ENCODE assay signal across 12 cellular contexts in the genomic region with DNA sequence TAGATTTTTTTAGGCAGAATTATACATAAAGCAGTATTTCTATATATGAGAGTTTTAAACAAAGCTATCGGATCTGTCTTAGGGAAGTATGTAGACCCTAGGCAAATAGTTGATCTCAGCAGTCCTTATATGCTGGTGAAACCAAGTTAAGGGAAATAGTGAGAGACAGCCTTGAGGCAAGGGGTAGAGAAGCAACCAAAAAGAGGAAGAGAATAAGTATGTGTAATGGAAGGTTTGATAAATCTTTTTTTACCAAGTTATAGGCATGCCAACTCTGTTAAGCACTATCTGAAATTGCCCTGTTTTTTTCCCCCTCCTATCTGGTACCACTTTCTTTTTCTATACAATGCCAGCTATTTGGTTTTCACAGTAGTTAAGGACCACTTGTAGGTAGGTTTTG. TPM values are rescaled to one million over a fixed set of nuclear protein-coding genes. Genes with fewer than 3 reads are reported as not detected.
DNase-seq lines count a peak whose midpoint lies in the region; ATAC-seq and TF ChIP-seq lines count a peak whose summit lies in the region.
"Had no signal": no experiment of that assay in that cellular context is flagged by ENCODE, and none has a peak within 500 bp of the region (broad histone marks: within the 10 kb centered on the region; RNA-seq: fewer than 3 reads in every experiment).

No MANE protein-coding gene starts in this region.

- H3K27me3 ChIP-seq in WERI-Rb-1 (ENCODE audit: insufficient read depth, low read depth, severe bottlenecking), result no peaks in the 10 kb centered on the region

- peaks cover 8% of the 10 kb centered on the region for H3K4me1 Mint-ChIP-seq in memory B cell
- peaks cover 2 to 28% of the 10 kb centered on the region in 2 donors for H3K4me1 Mint-ChIP-seq in natural killer cell treated with Interleukin-12 subunit alpha and Interleukin-12 subunit beta and Interleukin-15 and Interleukin-18, amount 100 ng/mL, for 72 hours (ENCODE audit: low read depth in 2 of 2)

- H3K27me3 Mint-ChIP-seq in memory B cell, result no peaks in the 10 kb centered on the region
- H3K27me3 Mint-ChIP-seq in natural killer cell treated with Interleukin-12 subunit alpha and Interleukin-12 subunit beta and Interleukin-15 and Interleukin-18, amount 100 ng/mL, for 72 hours, result peaks cover 0 to 6% of the 10 kb centered on the region in 2 donors

- H3K36me3 ChIP-seq in WERI-Rb-1, result no peaks in the 10 kb centered on the region

- H3K27ac ChIP-seq in WERI-Rb-1, result no peak overlapping the region

- no peaks in the 10 kb centered on the region for H3K9me3 ChIP-seq in WERI-Rb-1 (ENCODE audit: severe bottlenecking)

- DNase-seq in Kasumi-1 (lab: John Stamatoyannopoulos, UW), result peak; percentile 64 to 67
- no peak for DNase-seq in memory B cell (ENCODE audit: low spot score in 2 of 2)
- no peak for DNase-seq in cortex of kidney (lab: John Stamatoyannopoulos, UW)
- DNase-seq in natural killer cell treated with Interleukin-12 subunit alpha and Interleukin-12 subunit beta and Interleukin-15 and Interleukin-18, amount 100 ng/mL, for 72 hours (ENCODE audit: low spot score), result no peak
- no peak for DNase-seq in WERI-Rb-1
- DNase-seq: activated T-cell treated with anti-CD3 and anti-CD28 coated beads, Interleukin-2, amount 50 U/mL, for 1 hour; NCI-H1092 treated with DMSO at 0.1 percent for 48 hours; PC-3; T1000 had no signal

- H3K9me3 Mint-ChIP-seq in memory B cell, result no peaks in the 10 kb centered on the region
- no peaks in the 10 kb centered on the region for H3K9me3 Mint-ChIP-seq in natural killer cell treated with Interleukin-12 subunit alpha and Interleukin-12 subunit beta and Interleukin-15 and Interleukin-18, amount 100 ng/mL, for 72 hours
- H3K9me3 Mint-ChIP-seq: stimulated activated effector memory CD8-positive, alpha-beta T cell treated with anti-CD3 and anti-CD28 coated beads, Interleukin-12 subunit alpha, Interleukin-12 subunit beta, amount 100 ng/mL, for 72 hours had no signal

- H3K27ac Mint-ChIP-seq in memory B cell, result no peak overlapping the region
- H3K27ac Mint-ChIP-seq in natural killer cell treated with Interleukin-12 subunit alpha and Interleukin-12 subunit beta and Interleukin-15 and Interleukin-18, amount 100 ng/mL, for 72 hours, result no peak overlapping the region
- H3K27ac Mint-ChIP-seq: stimulated activated effector memory CD8-positive, alpha-beta T cell treated with anti-CD3 and anti-CD28 coated beads, Interleukin-12 subunit alpha, Interleukin-12 subunit beta, amount 100 ng/mL, for 72 hours had no signal

- H3K36me3 Mint-ChIP-seq in memory B cell, result no peaks in the 10 kb centered on the region
- no peaks in the 10 kb centered on the region for H3K36me3 Mint-ChIP-seq in natural killer cell treated with Interleukin-12 subunit alpha and Interleukin-12 subunit beta and Interleukin-15 and Interleukin-18, amount 100 ng/mL, for 72 hours
- H3K36me3 Mint-ChIP-seq: stimulated activated effector memory CD8-positive, alpha-beta T cell treated with anti-CD3 and anti-CD28 coated beads, Interleukin-12 subunit alpha, Interleukin-12 subunit beta, amount 100 ng/mL, for 72 hours had no signal

- no peak overlapping the region for H3K4me3 ChIP-seq in WERI-Rb-1 (ENCODE audit: low read depth, low read length)

- H3K4me3 Mint-ChIP-seq in memory B cell, result no peak overlapping the region
- H3K4me3 Mint-ChIP-seq in natural killer cell treated with Interleukin-12 subunit alpha and Interleukin-12 subunit beta and Interleukin-15 and Interleukin-18, amount 100 ng/mL, for 72 hours, result no peak overlapping the region
- H3K4me3 Mint-ChIP-seq: stimulated activated effector memory CD8-positive, alpha-beta T cell treated with anti-CD3 and anti-CD28 coated beads, Interleukin-12 subunit alpha, Interleukin-12 subunit beta, amount 100 ng/mL, for 72 hours had no signal

- no peak for TF ChIP-seq CTCF in WERI-Rb-1 (IDR thresholded peaks at IDR 0.05; ENCODE audit: low read depth, low read length)

- ATAC-seq in GM19023 (IDR thresholded peaks at IDR 0.05; ENCODE audit: unreplicated experiment), result peak; percentile 54
- peak; percentile 60 for ATAC-seq in HG02623 (IDR thresholded peaks at IDR 0.05; ENCODE audit: unreplicated experiment)
- ATAC-seq in memory B cell (ENCODE audit: low read depth), result peak; percentile 93
- no peak for ATAC-seq in natural killer cell treated with Interleukin-12 subunit alpha and Interleukin-12 subunit beta and Interleukin-15 and Interleukin-18, amount 100 ng/mL, for 72 hours
- ATAC-seq: PC-3; stimulated activated effector memory CD8-positive, alpha-beta T cell treated with anti-CD3 and anti-CD28 coated beads, Interleukin-12 subunit alpha, Interleukin-12 subunit beta, amount 100 ng/mL, for 72 hours had no signal

RNA-seq across cellular contexts. Expression of a gene that starts 19.9 kb away (rescaled TPM):
- total RNA-seq in natural killer cell treated with Interleukin-12 subunit alpha and Interleukin-12 subunit beta and Interleukin-15 and Interleukin-18, amount 100 ng/mL, for 72 hours, result under 1 TPM; 0.28 to 0.29 TPM

RNA-seq across cellular contexts. Expression of a gene that starts 44.3 kb away (rescaled TPM):
- total RNA-seq in natural killer cell treated with Interleukin-12 subunit alpha and Interleukin-12 subunit beta and Interleukin-15 and Interleukin-18, amount 100 ng/mL, for 72 hours, result 10 to 100 TPM; 38.2 to 44.9 TPM

RNA-seq across cellular contexts. Expression of a gene that starts 49.0 kb away (rescaled TPM):
- total RNA-seq in natural killer cell treated with Interleukin-12 subunit alpha and Interleukin-12 subunit beta and Interleukin-15 and Interleukin-18, amount 100 ng/mL, for 72 hours, result 10 to 100 TPM; 50.1 to 55.8 TPM

Comparison
In these comparisons a context has a peak if more than half of its experiments do, and no peak if none do; other contexts are left out.
1. ATAC-seq: peak in GM19023 (single experiment), HG02623 (single experiment) and memory B cell (single experiment); none in natural killer cell treated with Interleukin-12 subunit alpha and Interleukin-12 subunit beta and Interleukin-15 and Interleukin-18, amount 100 ng/mL, for 72 hours (0 of 2).
2. DNase-seq: peak in Kasumi-1 (2 of 2); none in memory B cell (0 of 2), cortex of kidney (single experiment), natural killer cell treated with Interleukin-12 subunit alpha and Interleukin-12 subunit beta and Interleukin-15 and Interleukin-18, amount 100 ng/mL, for 72 hours (single experiment) and WERI-Rb-1 (single experiment).